Comparison of ENCODE assay signal across 8 cellular contexts in genomic region chr12:14774944-14775651, GRCh38. TPM values are rescaled to one million over a fixed set of nuclear protein-coding genes. Genes with fewer than 3 reads are reported as not detected.
DNase-seq lines count a peak whose midpoint lies in the region; ATAC-seq, FAIRE-seq and TF ChIP-seq lines count a peak whose summit lies in the region.

No MANE protein-coding gene starts in this region.

- peak; percentile 30 for FAIRE-seq in GM12892 (lab: Jason Lieb, UNC)

- peak overlapping the region; percentile 74 for H3K4me3 ChIP-seq in astrocyte of the cerebellum (ENCODE audit: low read depth, low read length)

- in situ Hi-C loops in astrocyte of the cerebellum (cut with HindIII; ENCODE audit: low sequenced_read_pairs), result no loop called here

- no peak for TF ChIP-seq POLR2A in GM12892 (IDR thresholded peaks at IDR 0.05; ENCODE audit: low read depth, low read length)

- DNase-seq in GM12892 (ENCODE audit: insufficient read length), result peak; percentile 13
- DNase-seq in RPMI7951 (ENCODE audit: low read depth), result peak; percentile 51
- no peak for DNase-seq in astrocyte of the cerebellum (ENCODE audit: low read depth)
- DNase-seq in hepatic stellate cell (ENCODE audit: low spot score), result peak; percentile 42
- DNase-seq in renal cortical epithelial cell (ENCODE audit: low read depth), result peak; percentile 43

- no peak for TF ChIP-seq CTCF in astrocyte of the cerebellum (IDR thresholded peaks at IDR 0.05; ENCODE audit: low read depth, low read length, missing control alignments)

- ATAC-seq in HG03457 (IDR thresholded peaks at IDR 0.05; ENCODE audit: unreplicated experiment) (no peak), HG02852 (IDR thresholded peaks at IDR 0.05; ENCODE audit: unreplicated experiment) (no peak), HG03196 (IDR thresholded peaks at IDR 0.05; ENCODE audit: unreplicated experiment) (no peak)

RNA-seq across cellular contexts. Expression of gene WBP11, which starts 28.2 kb away (rescaled TPM):
- 56.2 TPM for polyA plus RNA-seq in GM12892 (2012; ENCODE audit: missing spikeins)
- 23.9 and 31.6 TPM in 2 replicates for total RNA-seq in RPMI7951 (2014; rRNA removed; shearing (Covaris generic))
- 5.4 and 23.4 TPM in 2 replicates for total RNA-seq in renal cortical epithelial cell

RNA-seq across cellular contexts. Expression of gene C12orf60, which starts 28.4 kb away (rescaled TPM):
- 3.6 TPM for polyA plus RNA-seq in GM12892 (2012; ENCODE audit: missing spikeins)
- 1.8 and 3.3 TPM in 2 replicates for total RNA-seq in RPMI7951 (2014; rRNA removed; shearing (Covaris generic))
- 1.2 and 2.3 TPM in 2 replicates for total RNA-seq in renal cortical epithelial cell

RNA-seq across cellular contexts. Expression of gene SMCO3, which starts 38.9 kb away (rescaled TPM):
- polyA plus RNA-seq in GM12892 (2012; ENCODE audit: missing spikeins), result 0.28 TPM
- not detected in 2 replicates for total RNA-seq in RPMI7951 (2014; rRNA removed; shearing (Covaris generic))
- 1.0 TPM in 1 of 2 replicates, not detected in the other for total RNA-seq in renal cortical epithelial cell
